In genomic region chr18:1906421-1906820, GRCh38 we compare ENCODE assay signal across 13 cellular contexts.
DNase-seq lines count a peak whose midpoint lies in the region; TF ChIP-seq lines count a peak whose summit lies in the region.
"Had no signal": no experiment of that assay in that cellular context is flagged by ENCODE, and none has a peak within 500 bp of the region (broad histone marks: within the 10 kb centered on the region; RNA-seq: fewer than 3 reads in every experiment).

No MANE protein-coding gene starts in this region.

- H3K4me1 ChIP-seq in mammary epithelial cell (ENCODE audit: insufficient read depth, low read length) (no peaks in the 10 kb centered on the region), prostate gland (replicated peaks) (no peaks in the 10 kb centered on the region), left ventricle myocardium inferior (no peaks in the 10 kb centered on the region), ascending aorta (no peaks in the 10 kb centered on the region)
- H3K4me1 ChIP-seq: Caco-2 had no signal

- DNase-seq in SIG-M5 treated with dmso at 0.1 percent for 504 hours (lab: John Stamatoyannopoulos, UW; ENCODE audit: unreplicated experiment) = peak; percentile 7
- DNase-seq in SIG-M5 (lab: John Stamatoyannopoulos, UW) = no peak
- peak; percentile 97 for DNase-seq in NCI-H69 (lab: John Stamatoyannopoulos, UW)
- DNase-seq in mammary epithelial cell = peak; percentile 5
- DNase-seq in prostate gland (ENCODE audit: low spot score) = peak; percentile 8
- no peak for DNase-seq in NCI-H446 (lab: John Stamatoyannopoulos, UW)
- DNase-seq in left ventricle myocardium inferior = no peak
- no peak for DNase-seq in ascending aorta (ENCODE audit: low spot score in 2 of 2)
- DNase-seq: Caco-2; CD8-positive, alpha-beta memory T cell; DMS53 had no signal

- H3K4me3 ChIP-seq in mammary epithelial cell (replicated peaks in 1 of 3; ENCODE audit: insufficient read depth in 1 of 3, low read depth in 2 of 3, low read length in 3 of 3) (no peak overlapping the region), prostate gland (no peak overlapping the region), left ventricle myocardium inferior (no peak overlapping the region), ascending aorta (no peak overlapping the region)

- H3K79me2 ChIP-seq in mammary epithelial cell (ENCODE audit: insufficient read depth, low read length) = no peaks in the 10 kb centered on the region

- H3K9me3 ChIP-seq in mammary epithelial cell (replicated peaks; ENCODE audit: insufficient read depth, low read length) = peaks cover 5% of the 10 kb centered on the region
- no peaks in the 10 kb centered on the region for H3K9me3 ChIP-seq in prostate gland
- H3K9me3 ChIP-seq in left ventricle myocardium inferior (replicated peaks) = peaks cover 16% of the 10 kb centered on the region
- peaks cover 0 to 5% of the 10 kb centered on the region in 2 donors for H3K9me3 ChIP-seq in ascending aorta
- H3K9me3 ChIP-seq: Caco-2 had no signal

- no peak overlapping the region for H3K9ac ChIP-seq in mammary epithelial cell (ENCODE audit: insufficient read depth, low read length)

- TF ChIP-seq POLR2A in prostate gland (IDR thresholded peaks at IDR 0.05) = no peak

- H3K27me3 ChIP-seq in mammary epithelial cell (ENCODE audit: insufficient read depth, low read length) (no peaks in the 10 kb centered on the region), prostate gland (replicated peaks; ENCODE audit: insufficient read depth) (no peaks in the 10 kb centered on the region), left ventricle myocardium inferior (ENCODE audit: low read depth) (no peaks in the 10 kb centered on the region), ascending aorta (no peaks in the 10 kb centered on the region)

- intact Hi-C loops in mammary epithelial cell (cut with micrococcal nuclease) = no loop called here
- intact Hi-C loops in prostate gland (cut with DNase I) = no loop called here
- intact Hi-C loops in left ventricle myocardium inferior (cut with micrococcal nuclease) = no loop called here
- intact Hi-C loops in ascending aorta (cut with DNase I) = no loop called here

- H3K36me3 ChIP-seq in mammary epithelial cell (ENCODE audit: insufficient read depth, low read length) = no peaks in the 10 kb centered on the region
- no peaks in the 10 kb centered on the region for H3K36me3 ChIP-seq in prostate gland
- H3K36me3 ChIP-seq in left ventricle myocardium inferior = no peaks in the 10 kb centered on the region
- H3K36me3 ChIP-seq in ascending aorta = no peaks in the 10 kb centered on the region

- CTCF ChIA-PET in mammary epithelial cell (lab: Charles Lee; ENCODE audit: low non-redundant PET) = interaction anchor here (0.6 kb wide), 1 partner anchor 243 kb away, joined by 4 read pairs; no protein-coding TSS in a partner anchor

- no peaks in the 10 kb centered on the region for H4K20me1 ChIP-seq in mammary epithelial cell (ENCODE audit: insufficient read depth, low read length)

- BruUV-seq in mammary epithelial cell (replicated peaks; lab: Mats Ljungman, UMichigan) = no TSS peak

- H3K4me2 ChIP-seq in mammary epithelial cell (ENCODE audit: insufficient read depth, low read depth, low read length) = no peak overlapping the region

- dilution Hi-C loops in mammary epithelial cell (cut with HindIII; ENCODE audit: low sequenced_read_pairs) = no loop called here

- no peak overlapping the region for H2AFZ ChIP-seq in mammary epithelial cell (ENCODE audit: low read depth, low read length)

- H3K27ac ChIP-seq in mammary epithelial cell (ENCODE audit: insufficient read depth, low read depth, low read length) (no peak overlapping the region), prostate gland (no peak overlapping the region), left ventricle myocardium inferior (replicated peaks) (no peak overlapping the region), ascending aorta (no peak overlapping the region)
- H3K27ac ChIP-seq: 22Rv1, HL-60 had no signal

- in situ Hi-C loops in mammary epithelial cell (cut with MboI; ENCODE audit: low sequenced_read_pairs in 2 of 2) = loop anchor here in 1 of 2 donors (25.0 kb wide), 1 partner anchor 181 kb away; no protein-coding TSS in a partner anchor

- TF ChIP-seq CTCF in mammary epithelial cell (conservative IDR thresholded peaks at IDR 0.05 in 1 of 2, IDR thresholded peaks at IDR 0.05 in 1 of 2; ENCODE audit: extremely low read depth in 1 of 2, insufficient read depth in 1 of 2, low read depth in 1 of 2, low read length in 2 of 2) (no peak), prostate gland (IDR thresholded peaks at IDR 0.05) (no peak), left ventricle myocardium inferior (IDR thresholded peaks at IDR 0.05; ENCODE audit: borderline replicate concordance) (no peak), ascending aorta (IDR thresholded peaks at IDR 0.05) (no peak)

- WGBS in mammary epithelial cell (ENCODE audit: low coverage, missing lambda C conversion rate) = 0% methylated on average over 1 of the region's 1 CpG
- WGBS in prostate gland = 22% methylated on average over 1 of the region's 1 CpG

Comparison
In these comparisons a context has a peak if more than half of its experiments do, and no peak if none do; other contexts are left out.
1. DNase-seq: peak in SIG-M5 treated with dmso at 0.1 percent for 504 hours (single experiment), NCI-H69 (single experiment), mammary epithelial cell (single experiment) and prostate gland (single experiment); none in SIG-M5 (single experiment), NCI-H446 (0 of 2), left ventricle myocardium inferior (single experiment) and ascending aorta (0 of 2).